ENCODE assay signal across 8 cellular contexts in genomic region chr11:120182790-120183491, GRCh38. TPM values are rescaled to one million over a fixed set of nuclear protein-coding genes. Genes with fewer than 3 reads are reported as not detected.
DNase-seq lines count a peak whose midpoint lies in the region; ATAC-seq and TF ChIP-seq lines count a peak whose summit lies in the region.

No MANE protein-coding gene starts in this region.

- no peak for ATAC-seq in HG03521 (IDR thresholded peaks at IDR 0.05; ENCODE audit: unreplicated experiment)
- no peak for ATAC-seq in GM18907 (IDR thresholded peaks at IDR 0.05; ENCODE audit: unreplicated experiment)

- no peaks in the 10 kb centered on the region for H3K36me3 Mint-ChIP-seq in neural crest cell (ENCODE audit: low read depth)

- no peaks in the 10 kb centered on the region for H3K27me3 Mint-ChIP-seq in neural crest cell (ENCODE audit: low read depth)

- peaks cover 92% of the 10 kb centered on the region for H3K4me1 Mint-ChIP-seq in neural crest cell

- no peak overlapping the region for H3K4me3 Mint-ChIP-seq in neural crest cell

- H3K27ac Mint-ChIP-seq in neural crest cell (ENCODE audit: unreplicated experiment): no peak overlapping the region

- TF ChIP-seq CTCF in neural crest cell (conservative IDR thresholded peaks at IDR 0.05): peak; percentile 45

- DNase-seq in GF-D8 (lab: John Stamatoyannopoulos, UW) (peak; percentile 37), NCI-H1105 (lab: John Stamatoyannopoulos, UW) (peak; percentile 44), ecto neural progenitor cell (ENCODE audit: low spot score) (peak; percentile 49), neural crest cell (ENCODE audit: low read depth, low spot score) (no peak), GOT3 (lab: John Stamatoyannopoulos, UW) (no peak), NCI-H128 (lab: John Stamatoyannopoulos, UW; ENCODE audit: unreplicated experiment) (no peak)

- no peaks in the 10 kb centered on the region for H3K9me3 Mint-ChIP-seq in neural crest cell

RNA-seq across cellular contexts. Expression of gene OAF, which starts 27.9 kb away (rescaled TPM):
- total RNA-seq in neural crest cell: 40.2 and 41.3 TPM in 2 replicates

RNA-seq across cellular contexts. Expression of gene TRIM29, which starts 45.0 kb away (rescaled TPM):
- not detected in 2 replicates for total RNA-seq in neural crest cell

RNA-seq across cellular contexts. Expression of gene POU2F3, which starts 57.0 kb away (rescaled TPM):
- total RNA-seq in neural crest cell: not detected in 2 replicates

Comparison
In these comparisons a context has a peak if more than half of its experiments do, and no peak if none do; other contexts are left out.
1. DNase-seq: peak in GF-D8 (single experiment), NCI-H1105 (single experiment) and ecto neural progenitor cell (single experiment); none in neural crest cell (single experiment), GOT3 (single experiment) and NCI-H128 (single experiment).